8 cellular contexts compared by ENCODE assay signal in the genomic region with DNA sequence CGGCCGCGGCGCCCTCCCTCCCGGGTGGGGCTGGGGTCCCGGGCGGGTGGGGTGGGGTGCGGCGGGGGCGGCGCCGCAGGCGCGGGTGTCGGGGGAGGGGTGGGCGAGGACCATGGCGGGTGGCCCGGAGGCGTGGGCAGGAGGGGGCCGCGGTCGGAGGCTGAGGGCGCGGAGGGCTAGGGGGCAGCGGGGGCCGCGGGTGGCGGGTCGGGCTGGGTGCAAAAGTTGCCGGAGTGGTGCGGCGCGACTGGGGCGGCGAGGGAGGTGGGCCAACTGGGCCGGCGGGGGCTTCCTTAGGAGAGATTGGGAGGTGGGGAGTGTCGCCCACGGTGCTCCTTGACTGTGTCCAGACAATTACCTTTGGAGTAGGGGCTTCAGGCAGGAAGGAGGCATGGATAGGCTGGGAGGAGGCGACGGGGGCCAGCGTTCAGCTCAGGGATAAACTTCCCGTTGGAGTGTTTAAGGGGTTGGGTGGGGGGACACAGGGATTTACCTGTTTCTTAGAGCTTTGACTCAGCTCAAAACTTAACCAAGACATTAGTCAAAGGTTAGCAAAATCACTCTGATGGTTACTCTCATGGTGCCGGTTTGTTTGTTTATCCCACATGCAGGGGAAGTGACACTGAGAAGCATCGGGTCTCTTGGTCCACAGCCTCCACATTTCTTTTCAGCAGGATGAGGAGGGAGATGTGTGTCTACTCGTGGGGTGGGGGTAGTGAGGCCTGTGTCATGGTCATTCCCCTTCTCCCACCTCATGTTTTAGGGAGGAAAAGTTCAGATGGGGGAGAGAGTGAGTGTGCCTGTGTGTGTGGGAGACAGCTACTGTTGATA. TPM values are rescaled to one million over a fixed set of nuclear protein-coding genes. Genes with fewer than 3 reads are reported as not detected.
DNase-seq lines count a peak whose midpoint lies in the region; ATAC-seq and TF ChIP-seq lines count a peak whose summit lies in the region.

No MANE protein-coding gene starts in this region.

- H3K79me2 ChIP-seq in ACC112 (ENCODE audit: control insufficient read depth, insufficient read depth, low read length, unreplicated experiment): peaks cover 54% of the 10 kb centered on the region

- H3K9me3 Mint-ChIP-seq in activated naive CD8-positive, alpha-beta T cell treated with anti-CD3 and anti-CD28 coated beads for 36 hours: no peaks in the 10 kb centered on the region

- H3K4me1 ChIP-seq in ACC112 (ENCODE audit: control insufficient read depth, insufficient read depth, low read length, unreplicated experiment) (peaks cover 15% of the 10 kb centered on the region), SJSA1 (replicated peaks) (peaks cover 9% of the 10 kb centered on the region), prostate gland (replicated peaks) (no peaks in the 10 kb centered on the region)

- H3K36me3 Mint-ChIP-seq in activated naive CD8-positive, alpha-beta T cell treated with anti-CD3 and anti-CD28 coated beads for 36 hours: peaks cover 11% of the 10 kb centered on the region

- H3K4me1 Mint-ChIP-seq in activated naive CD8-positive, alpha-beta T cell treated with anti-CD3 and anti-CD28 coated beads for 36 hours: peaks cover 44% of the 10 kb centered on the region

- peak overlapping the region; percentile 79 for H3K4me3 ChIP-seq in ACC112 (ENCODE audit: low read depth, low read length)
- H3K4me3 ChIP-seq in SJSA1: peak overlapping the region; percentile 89
- H3K4me3 ChIP-seq in prostate gland: peak overlapping the region; percentile 90 to 91

- H3K4me3 Mint-ChIP-seq in activated naive CD8-positive, alpha-beta T cell treated with anti-CD3 and anti-CD28 coated beads for 36 hours: peak overlapping the region; percentile 98

- no peak for TF ChIP-seq POLR2A in prostate gland (IDR thresholded peaks at IDR 0.05)

- TF ChIP-seq CTCF in prostate gland (IDR thresholded peaks at IDR 0.05): no peak

- peak overlapping the region; percentile 95 for H3K27ac Mint-ChIP-seq in activated naive CD8-positive, alpha-beta T cell treated with anti-CD3 and anti-CD28 coated beads for 36 hours

- 2% methylated on average over 33 of the region's 46 CpGs for WGBS in prostate gland

- H3K27me3 ChIP-seq in ACC112 (ENCODE audit: insufficient read depth, low read length): no peaks in the 10 kb centered on the region
- H3K27me3 ChIP-seq in SJSA1 (replicated peaks): no peaks in the 10 kb centered on the region
- H3K27me3 ChIP-seq in prostate gland (replicated peaks; ENCODE audit: insufficient read depth): no peaks in the 10 kb centered on the region

- H3K9me3 ChIP-seq in SJSA1 (replicated peaks): no peaks in the 10 kb centered on the region
- H3K9me3 ChIP-seq in prostate gland: no peaks in the 10 kb centered on the region

- H3K36me3 ChIP-seq in ACC112 (ENCODE audit: insufficient read depth, low read length) (no peaks in the 10 kb centered on the region), SJSA1 (peaks cover 3% of the 10 kb centered on the region; the same call in 1 of the 2 replicates), prostate gland (no peaks in the 10 kb centered on the region)

- H2AFZ ChIP-seq in ACC112 (ENCODE audit: low read length, unreplicated experiment): peak overlapping the region; percentile 80

- DNase-seq in SJSA1 (ENCODE audit: low read depth in 1 of 2, low spot score in 2 of 2) (peak; percentile 53), left ventricle myocardium superior (peak; percentile 56), prostate gland (ENCODE audit: low spot score) (no peak), amniotic stem cell (lab: John Stamatoyannopoulos, UW) (no peak)
- peak; percentile 47 for DNase-seq in activated naive CD8-positive, alpha-beta T cell treated with anti-CD3 and anti-CD28 coated beads for 36 hours

- ATAC-seq in GM18868 (IDR thresholded peaks at IDR 0.05; ENCODE audit: unreplicated experiment) (peak; percentile 28), HG03139 (IDR thresholded peaks at IDR 0.05; ENCODE audit: unreplicated experiment) (peak; percentile 28), left ventricle myocardium superior (peak; percentile 3)

- intact Hi-C loops in left ventricle myocardium superior (cut with micrococcal nuclease): loop anchor here (5.0 to 10.0 kb wide), 2 partner anchors 102 to 1546 kb away; no protein-coding TSS in a partner anchor
- intact Hi-C loops in prostate gland (cut with DNase I): loop anchor here (2.0 to 10.0 kb wide), 2 partner anchors 90 to 102 kb away; a partner anchor contains a TSS

- H3K27me3 Mint-ChIP-seq in activated naive CD8-positive, alpha-beta T cell treated with anti-CD3 and anti-CD28 coated beads for 36 hours: no peaks in the 10 kb centered on the region

- peak overlapping the region; percentile 66; the same call in 1 of the 2 replicates for H3K27ac ChIP-seq in ACC112 (ENCODE audit: low read depth, low read length)
- peak overlapping the region; percentile 81 for H3K27ac ChIP-seq in SJSA1
- H3K27ac ChIP-seq in prostate gland: peak overlapping the region; percentile 89 to 91

RNA-seq across cellular contexts. Expression of a gene that starts 0.9 kb away (rescaled TPM):
- 44.6 and 75.1 TPM in 2 replicates for total RNA-seq in SJSA1 (2014; rRNA removed; shearing (Covaris generic))
- 10 to 100 TPM; 29.9 to 32.8 TPM for total RNA-seq in activated naive CD8-positive, alpha-beta T cell treated with anti-CD3 and anti-CD28 coated beads for 36 hours
- total RNA-seq in left ventricle myocardium superior: 21.2 TPM
- total RNA-seq in prostate gland: 10 to 100 TPM; 37.1 to 43.1 TPM

Comparison
In these comparisons a context has a peak if more than half of its experiments do, and no peak if none do; other contexts are left out.
1. DNase-seq: peak in SJSA1 (2 of 2), activated naive CD8-positive, alpha-beta T cell treated with anti-CD3 and anti-CD28 coated beads for 36 hours (single experiment) and left ventricle myocardium superior (single experiment); none in prostate gland (single experiment) and amniotic stem cell (single experiment).
2. Peak in every context shown above with its lines, with median percentiles within 50 percentile points of each other: H3K27ac ChIP-seq, H3K4me3 ChIP-seq and ATAC-seq.